ENCODE assay signal across 1 cellular context in the genomic region with DNA sequence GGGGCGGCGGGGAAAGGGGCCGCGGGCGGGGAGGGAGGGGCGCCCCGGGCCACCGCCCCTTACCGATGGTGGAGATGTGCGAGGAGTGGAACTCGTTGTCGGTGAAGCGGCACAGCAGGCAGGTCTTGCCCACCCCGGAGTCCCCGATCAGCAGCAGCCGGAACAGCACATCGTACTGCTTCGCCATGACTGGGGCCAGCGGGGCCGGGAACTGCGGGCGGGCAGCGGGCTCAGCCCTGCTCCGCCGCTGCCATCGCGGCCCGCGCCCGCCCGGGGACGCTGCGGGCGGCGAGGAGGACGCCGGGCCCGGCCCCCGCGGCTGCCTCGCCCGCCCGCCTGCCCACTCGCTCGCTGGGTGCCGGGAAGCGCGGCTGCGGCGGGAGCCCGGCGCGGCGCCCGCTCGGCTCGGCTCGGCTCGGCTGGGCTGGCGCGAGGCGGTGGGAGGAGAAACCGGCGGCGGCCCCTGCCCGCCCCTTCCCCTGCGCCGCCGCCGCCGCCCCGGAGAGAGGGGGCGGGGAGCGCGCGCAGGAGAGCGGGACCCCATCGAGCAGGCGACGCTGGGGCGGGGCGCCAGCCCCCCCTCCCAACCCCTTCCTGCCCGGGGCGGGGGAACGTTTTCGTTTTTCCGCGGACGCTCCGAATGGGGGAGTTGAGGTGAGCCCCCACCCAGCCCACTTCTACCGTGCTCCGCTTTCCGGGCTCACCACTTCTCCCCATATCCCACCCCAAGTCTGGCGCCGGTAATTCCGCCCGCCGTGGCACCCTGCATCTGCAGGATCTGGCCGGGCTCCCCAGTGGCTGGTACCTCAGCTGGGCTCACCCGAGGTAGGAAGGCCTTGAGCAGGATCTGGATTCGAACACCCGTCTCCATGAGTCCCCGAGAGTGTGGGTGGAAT.
TF ChIP-seq lines count a peak whose summit lies in the region.

Gene RAB15, minus strand, starts transcription at position 447 of the 896 bp plus-strand sequence. Its CDS starts 260 bp downstream, at position 187.

TF ChIP-seq in K562, 482 proteins besides CTCF, POLR2A, EP300 and RAD21 (continued from another document):
- TF ChIP-seq VEZF1 (CRISPR knock-in tag; IDR thresholded peaks at IDR 0.05) (peak; percentile 38; the same call in 1 of the 2 replicates), HMGN3 (IDR thresholded peaks at IDR 0.05; ENCODE audit: borderline replicate concordance, extremely low read depth, insufficient read length, low read depth, low read length) (no peak)
